22 cellular contexts compared by ENCODE assay signal in genomic region chr12:83465632-83466031, GRCh38.
"Had no signal": no experiment of that assay in that cellular context is flagged by ENCODE, and none has a peak within 500 bp of the region (broad histone marks: within the 10 kb centered on the region; RNA-seq: fewer than 3 reads in every experiment).

No MANE protein-coding gene starts in this region.

- H3K27me3 ChIP-seq: left lung, ovary, right atrium auricular region, right lobe of liver, stomach, testis, thyroid gland, transverse colon, upper lobe of left lung, vagina had no signal

- DNase-seq: hippocampal formation; kidney; left colon; left lung; lower lobe of right lung; mammary epithelial cell; mesenchymal stem cell; naive thymus-derived CD8-positive, alpha-beta T cell; ovary; right lobe of liver; stimulated activated CD4-positive, alpha-beta T cell treated with anti-CD3 and anti-CD28 coated beads, Interleukin-1b, Interleukin-23, amount 100 ng/mL, for 48 hours; stimulated activated CD4-positive, alpha-beta T cell treated with anti-CD3 and anti-CD28 coated beads, Interleukin-2, amount 100 ng/mL, for 48 hours; stimulated activated naive B cell treated with anti-CD40 and anti-IgM and Interleukin-4, amounts not matched to agents 10 μg/mL and 1 μg/mL and 100 μg/mL, for 72 hours; stimulated activated naive CD8-positive, alpha-beta T cell treated with anti-CD3 and anti-CD28 coated beads, Interleukin-15, Interleukin-2, amounts not matched to agents 100 U/mL and 50 U/mL, for 24 hours; stomach; testis; thyroid gland; transverse colon; upper lobe of left lung had no signal

- ATAC-seq: left colon; left lung; lower lobe of right lung; naive thymus-derived CD8-positive, alpha-beta T cell; right lobe of liver; stimulated activated naive B cell treated with anti-CD40 and anti-IgM and Interleukin-4, amounts not matched to agents 10 μg/mL and 1 μg/mL and 100 μg/mL, for 72 hours; stimulated activated naive CD8-positive, alpha-beta T cell treated with anti-CD3 and anti-CD28 coated beads, Interleukin-15, Interleukin-2, amounts not matched to agents 100 U/mL and 50 U/mL, for 24 hours had no signal

- H3K4me1 ChIP-seq: left lung, lower lobe of right lung, right atrium auricular region, right lobe of liver, stomach, testis, thyroid gland, transverse colon, upper lobe of left lung, vagina had no signal

- H3K4me3 ChIP-seq: left lung, lower lobe of right lung, ovary, right atrium auricular region, right lobe of liver, smooth muscle cell, stomach, testis, thyroid gland, transverse colon, upper lobe of left lung, vagina had no signal

- H3K4me2 ChIP-seq: smooth muscle cell had no signal

- H3K9me3 ChIP-seq: left lung, lower lobe of right lung, ovary, right atrium auricular region, right lobe of liver, stomach, testis, thyroid gland, transverse colon, upper lobe of left lung, vagina had no signal

- H3K36me3 ChIP-seq: left lung, lower lobe of right lung, ovary, right atrium auricular region, right lobe of liver, stomach, thyroid gland, transverse colon, upper lobe of left lung, vagina had no signal

- H3K27ac ChIP-seq: left lung, lower lobe of right lung, ovary, right atrium auricular region, right lobe of liver, stomach, testis, thyroid gland, transverse colon, upper lobe of left lung, vagina had no signal
